Comparison of ENCODE assay signal across 1 cellular context in the genomic region with DNA sequence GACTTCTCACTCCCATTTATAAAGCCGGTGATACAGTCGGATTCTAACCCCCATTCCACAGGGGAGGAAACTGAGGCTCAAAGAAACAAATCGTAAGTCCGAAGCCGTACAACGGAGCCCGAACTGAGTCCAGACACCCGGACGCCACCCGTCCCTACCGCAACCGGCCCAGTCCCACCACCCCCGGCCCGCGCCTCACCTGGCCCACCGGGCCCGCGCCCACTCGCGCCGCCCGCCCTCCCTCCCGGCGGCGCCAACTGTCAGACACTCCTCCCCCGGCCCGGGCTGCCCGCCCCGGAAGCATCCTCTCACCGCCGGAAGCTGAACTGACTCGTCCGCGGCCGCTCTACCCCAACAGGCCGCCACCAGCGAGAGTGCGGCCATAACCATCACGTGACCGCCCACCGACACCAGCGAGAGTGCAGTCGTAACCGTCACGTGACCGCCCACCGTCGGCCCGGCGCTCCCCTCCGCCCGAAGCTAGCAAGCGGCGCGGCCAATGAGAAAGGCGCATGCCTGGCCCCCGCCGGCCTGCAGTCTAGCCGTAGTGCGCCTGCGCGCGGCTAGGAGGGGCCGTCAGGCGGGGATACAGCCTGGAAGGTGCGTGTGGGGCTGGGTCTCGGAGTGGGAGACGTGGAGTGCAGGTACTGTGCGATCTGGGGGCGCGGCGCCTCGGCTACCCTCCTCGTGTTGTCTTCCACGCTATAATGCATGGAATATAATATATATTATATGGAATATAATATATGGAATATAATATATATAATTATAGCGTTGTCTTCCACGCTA.
TF ChIP-seq lines count a peak whose summit lies in the region.

A gene with protein sequence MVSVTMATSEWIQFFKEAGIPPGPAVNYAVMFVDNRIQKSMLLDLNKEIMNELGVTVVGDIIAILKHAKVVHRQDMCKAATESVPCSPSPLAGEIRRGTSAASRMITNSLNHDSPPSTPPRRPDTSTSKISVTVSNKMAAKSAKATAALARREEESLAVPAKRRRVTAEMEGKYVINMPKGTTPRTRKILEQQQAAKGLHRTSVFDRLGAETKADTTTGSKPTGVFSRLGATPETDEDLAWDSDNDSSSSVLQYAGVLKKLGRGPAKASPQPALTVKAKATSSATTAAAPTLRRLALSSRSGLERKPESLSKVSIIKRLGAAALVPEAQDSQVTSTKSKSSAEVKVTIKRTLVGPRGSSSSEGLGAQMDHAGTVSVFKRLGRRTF (minus strand): TSS at position 273 of the 789 bp plus-strand sequence. CDS start 6,540 bp downstream, outside the sequence.
TSS of gene PLD3 (plus strand) at position 571 of the 789 bp plus-strand sequence. CDS start 17,789 bp downstream, outside the sequence.

TF ChIP-seq in HEK293, 187 proteins besides CTCF, POLR2A, EP300 and RAD21 (continued from another document and continues in another):
- TF ChIP-seq ZBTB49 (tag by site-specific recombination; IDR thresholded peaks at IDR 0.05; ENCODE audit: low read depth) (no peak), ZNF214 (tag by site-specific recombination; IDR thresholded peaks at IDR 0.05; ENCODE audit: borderline replicate concordance) (no peak), HOXD13 (CRISPR knock-in tag; IDR thresholded peaks at IDR 0.05; ENCODE audit: borderline replicate concordance) (no peak), ZNF37A (tag by site-specific recombination; IDR thresholded peaks at IDR 0.05) (no peak), GFI1B (tag by site-specific recombination; IDR thresholded peaks at IDR 0.05) (no peak), KLF8 (tag by site-specific recombination; IDR thresholded peaks at IDR 0.05) (peak; percentile 98), KLF9 (tag by site-specific recombination; IDR thresholded peaks at IDR 0.05; ENCODE audit: low read depth) (peak; percentile 87), ZBTB20 (tag by site-specific recombination; IDR thresholded peaks at IDR 0.05) (peak; percentile 20), ZNF791 (tag by site-specific recombination; IDR thresholded peaks at IDR 0.05) (peak; percentile 7; the same call in 1 of the 2 replicates), ZBTB26 (tag by site-specific recombination; optimal IDR thresholded peaks at IDR 0.05) (peak; percentile 91), ZNF394 (tag by site-specific recombination; IDR thresholded peaks at IDR 0.05; ENCODE audit: borderline replicate concordance) (no peak), BCL6B (tag by site-specific recombination; IDR thresholded peaks at IDR 0.05) (no peak), ZNF501 (tag by site-specific recombination; IDR thresholded peaks at IDR 0.05) (peak; percentile 91), ZNF138 (tag by site-specific recombination; IDR thresholded peaks at IDR 0.05; ENCODE audit: borderline replicate concordance) (no peak; the same call in 1 of the 2 replicates), ZNF473 (tag by site-specific recombination; IDR thresholded peaks at IDR 0.05) (no peak), OSR2 (tag by site-specific recombination; IDR thresholded peaks at IDR 0.05) (0 out of 2 replicates have a peak, but pooled peaks have one; percentile 28), YY1 (tag by site-specific recombination; IDR thresholded peaks at IDR 0.05) (peak; percentile 97; the same call in 1 of the 2 replicates), ZNF624 (tag by site-specific recombination; IDR thresholded peaks at IDR 0.05) (no peak), ZNF76 (tag by site-specific recombination; IDR thresholded peaks at IDR 0.05; ENCODE audit: borderline replicate concordance, low read depth) (peak; percentile 90; the same call in 1 of the 2 replicates), ZNF544 (tag by site-specific recombination; IDR thresholded peaks at IDR 0.05) (no peak), ZNF354C (tag by site-specific recombination; IDR thresholded peaks at IDR 0.05; ENCODE audit: borderline replicate concordance, low read depth) (no peak), ZNF777 (tag by site-specific recombination; IDR thresholded peaks at IDR 0.05; ENCODE audit: borderline replicate concordance) (no peak), ZNF350 (tag by site-specific recombination; IDR thresholded peaks at IDR 0.05) (no peak), TRIM28 (IDR thresholded peaks at IDR 0.05; ENCODE audit: borderline replicate concordance, low read length) (no peak), ZNF211 (tag by site-specific recombination; IDR thresholded peaks at IDR 0.05; ENCODE audit: low read depth) (no peak), ZNF530 (tag by site-specific recombination; IDR thresholded peaks at IDR 0.05; ENCODE audit: low read depth) (no peak), ZSCAN16 (tag by site-specific recombination; IDR thresholded peaks at IDR 0.05) (peak; percentile 86), ZNF514 (tag by site-specific recombination; IDR thresholded peaks at IDR 0.05) (no peak), ZNF274 (IDR thresholded peaks at IDR 0.05; ENCODE audit: low read length) (no peak), ZNF274 (tag by site-specific recombination; IDR thresholded peaks at IDR 0.05; ENCODE audit: borderline replicate concordance) (no peak), ZNF449 (tag by site-specific recombination; IDR thresholded peaks at IDR 0.05) (peak; percentile 70; the same call in 1 of the 2 replicates), TCF7L2 (IDR thresholded peaks at IDR 0.05; ENCODE audit: borderline replicate concordance, low read depth, low read length) (no peak), ZNF324 (tag by site-specific recombination; IDR thresholded peaks at IDR 0.05) (0 out of 2 replicates have a peak, but pooled peaks have one; percentile 95), ZNF747 (tag by site-specific recombination; IDR thresholded peaks at IDR 0.05) (no peak), ZNF610 (tag by site-specific recombination; IDR thresholded peaks at IDR 0.05; ENCODE audit: borderline replicate concordance) (peak; percentile 98)
- TF ChIP-seq, protein P1, sequence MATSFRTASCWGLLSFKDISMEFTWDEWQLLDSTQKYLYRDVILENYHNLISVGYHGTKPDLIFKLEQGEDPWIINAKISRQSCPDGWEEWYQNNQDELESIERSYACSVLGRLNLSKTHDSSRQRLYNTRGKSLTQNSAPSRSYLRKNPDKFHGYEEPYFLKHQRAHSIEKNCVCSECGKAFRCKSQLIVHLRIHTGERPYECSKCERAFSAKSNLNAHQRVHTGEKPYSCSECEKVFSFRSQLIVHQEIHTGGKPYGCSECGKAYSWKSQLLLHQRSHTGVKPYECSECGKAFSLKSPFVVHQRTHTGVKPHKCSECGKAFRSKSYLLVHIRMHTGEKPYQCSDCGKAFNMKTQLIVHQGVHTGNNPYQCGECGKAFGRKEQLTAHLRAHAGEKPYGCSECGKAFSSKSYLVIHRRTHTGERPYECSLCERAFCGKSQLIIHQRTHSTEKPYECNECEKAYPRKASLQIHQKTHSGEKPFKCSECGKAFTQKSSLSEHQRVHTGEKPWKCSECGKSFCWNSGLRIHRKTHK (tag by site-specific recombination; IDR thresholded peaks at IDR 0.05), result no peak
- TF ChIP-seq, protein P2, sequence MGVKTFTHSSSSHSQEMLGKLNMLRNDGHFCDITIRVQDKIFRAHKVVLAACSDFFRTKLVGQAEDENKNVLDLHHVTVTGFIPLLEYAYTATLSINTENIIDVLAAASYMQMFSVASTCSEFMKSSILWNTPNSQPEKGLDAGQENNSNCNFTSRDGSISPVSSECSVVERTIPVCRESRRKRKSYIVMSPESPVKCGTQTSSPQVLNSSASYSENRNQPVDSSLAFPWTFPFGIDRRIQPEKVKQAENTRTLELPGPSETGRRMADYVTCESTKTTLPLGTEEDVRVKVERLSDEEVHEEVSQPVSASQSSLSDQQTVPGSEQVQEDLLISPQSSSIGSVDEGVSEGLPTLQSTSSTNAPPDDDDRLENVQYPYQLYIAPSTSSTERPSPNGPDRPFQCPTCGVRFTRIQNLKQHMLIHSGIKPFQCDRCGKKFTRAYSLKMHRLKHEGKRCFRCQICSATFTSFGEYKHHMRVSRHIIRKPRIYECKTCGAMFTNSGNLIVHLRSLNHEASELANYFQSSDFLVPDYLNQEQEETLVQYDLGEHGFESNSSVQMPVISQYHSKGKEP (tag by site-specific recombination; IDR thresholded peaks at IDR 0.05), result peak; percentile 79
- TF ChIP-seq, protein P3, sequence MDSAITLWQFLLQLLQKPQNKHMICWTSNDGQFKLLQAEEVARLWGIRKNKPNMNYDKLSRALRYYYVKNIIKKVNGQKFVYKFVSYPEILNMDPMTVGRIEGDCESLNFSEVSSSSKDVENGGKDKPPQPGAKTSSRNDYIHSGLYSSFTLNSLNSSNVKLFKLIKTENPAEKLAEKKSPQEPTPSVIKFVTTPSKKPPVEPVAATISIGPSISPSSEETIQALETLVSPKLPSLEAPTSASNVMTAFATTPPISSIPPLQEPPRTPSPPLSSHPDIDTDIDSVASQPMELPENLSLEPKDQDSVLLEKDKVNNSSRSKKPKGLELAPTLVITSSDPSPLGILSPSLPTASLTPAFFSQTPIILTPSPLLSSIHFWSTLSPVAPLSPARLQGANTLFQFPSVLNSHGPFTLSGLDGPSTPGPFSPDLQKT (IDR thresholded peaks at IDR 0.05; ENCODE audit: borderline replicate concordance, low read depth, low read length), result no peak
- TF ChIP-seq, protein P4, sequence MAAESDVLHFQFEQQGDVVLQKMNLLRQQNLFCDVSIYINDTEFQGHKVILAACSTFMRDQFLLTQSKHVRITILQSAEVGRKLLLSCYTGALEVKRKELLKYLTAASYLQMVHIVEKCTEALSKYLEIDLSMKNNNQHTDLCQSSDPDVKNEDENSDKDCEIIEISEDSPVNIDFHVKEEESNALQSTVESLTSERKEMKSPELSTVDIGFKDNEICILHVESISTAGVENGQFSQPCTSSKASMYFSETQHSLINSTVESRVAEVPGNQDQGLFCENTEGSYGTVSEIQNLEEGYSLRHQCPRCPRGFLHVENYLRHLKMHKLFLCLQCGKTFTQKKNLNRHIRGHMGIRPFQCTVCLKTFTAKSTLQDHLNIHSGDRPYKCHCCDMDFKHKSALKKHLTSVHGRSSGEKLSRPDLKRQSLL (tag by site-specific recombination; IDR thresholded peaks at IDR 0.05), result peak; percentile 50; the same call in 1 of the 2 replicates
